Comparison of ENCODE assay signal across 10 cellular contexts in genomic region chr3:112499328-112499727, GRCh38. TPM values are rescaled to one million over a fixed set of nuclear protein-coding genes. Genes with fewer than 3 reads are reported as not detected.
DNase-seq lines count a peak whose midpoint lies in the region; ATAC-seq and TF ChIP-seq lines count a peak whose summit lies in the region.
"Had no signal": no experiment of that assay in that cellular context is flagged by ENCODE, and none has a peak within 500 bp of the region (broad histone marks: within the 10 kb centered on the region; RNA-seq: fewer than 3 reads in every experiment).

TSS of gene BTLA (minus strand) at chr3:112499472. CDS start at chr3:112499358, 114 bp downstream.

- no peak within 1 kb of the TSS for H3K27ac ChIP-seq in endodermal cell (ENCODE audit: low read depth, low read length)
- no peak within 1 kb of the TSS for H3K27ac ChIP-seq in GM23248
- no peak within 1 kb of the TSS for H3K27ac ChIP-seq in uterus

- H3K4me2 ChIP-seq in GM23248 (ENCODE audit: unreplicated experiment), result no peak within 1 kb of the TSS

- H3K4me3 Mint-ChIP-seq in activated naive CD8-positive, alpha-beta T cell treated with anti-CD3 and anti-CD28 coated beads for 36 hours, result peak within 1 kb of the TSS; percentile 99
- no peak within 1 kb of the TSS for H3K4me3 Mint-ChIP-seq in endodermal cell

- peak within 1 kb of the TSS; percentile 98 for H3K27ac Mint-ChIP-seq in activated naive CD8-positive, alpha-beta T cell treated with anti-CD3 and anti-CD28 coated beads for 36 hours
- no peak within 1 kb of the TSS for H3K27ac Mint-ChIP-seq in endodermal cell

- in situ Hi-C loops in GM23248 (cut with MboI), result no loop called here

- no peak within 1 kb of the TSS for H2AFZ ChIP-seq in GM23248

- H3K4me3 ChIP-seq in GM12875 (ENCODE audit: low read depth, low read length), result peak within 1 kb of the TSS; percentile 65
- no peak within 1 kb of the TSS for H3K4me3 ChIP-seq in endodermal cell (ENCODE audit: low read length)
- H3K4me3 ChIP-seq in GM23248, result no peak within 1 kb of the TSS
- no peak within 1 kb of the TSS for H3K4me3 ChIP-seq in uterus

- no peaks in the 10 kb centered on the region for H3K9me2 ChIP-seq in GM23248 (ENCODE audit: insufficient read depth)

- no peak for TF ChIP-seq POLR2A in uterus (IDR thresholded peaks at IDR 0.05)

- H3K27me3 Mint-ChIP-seq in activated naive CD8-positive, alpha-beta T cell treated with anti-CD3 and anti-CD28 coated beads for 36 hours, result no peaks in the 10 kb centered on the region
- H3K27me3 Mint-ChIP-seq in endodermal cell (ENCODE audit: insufficient read depth), result no peaks in the 10 kb centered on the region

- H3F3A ChIP-seq in GM23248 (ENCODE audit: insufficient read depth), result no peaks in the 10 kb centered on the region

- intact Hi-C loops in uterus (cut with DNase I; ENCODE audit: low total_unique reads), result no loop called here

- DNase-seq in activated naive CD8-positive, alpha-beta T cell treated with anti-CD3 and anti-CD28 coated beads for 36 hours, result no peak
- DNase-seq in endodermal cell (no peak), GM23248 (no peak), uterus (no peak), retina (no peak)
- DNase-seq: trophoblast cell had no signal

- 83 to 95% methylated on average over 2 to 4 of the region's 4 CpGs for WGBS in endodermal cell (ENCODE audit: insufficient coverage in 1 of 2, insufficient read length in 1 of 2), 2 experiments
- WGBS in GM23248 (ENCODE audit: low coverage in 1 of 2, low lambda C conversion rate in 2 of 2, missing lambda C conversion rate in 2 of 2), 2 experiments, result 23 to 24% methylated on average over 4 of the region's 4 CpGs

- peaks cover 39% of the 10 kb centered on the region for H3K36me3 Mint-ChIP-seq in activated naive CD8-positive, alpha-beta T cell treated with anti-CD3 and anti-CD28 coated beads for 36 hours
- peaks cover 3% of the 10 kb centered on the region for H3K36me3 Mint-ChIP-seq in endodermal cell (ENCODE audit: low read depth)

- H3K4me1 ChIP-seq in endodermal cell (ENCODE audit: control insufficient read depth, insufficient read depth, low read length) (no peaks in the 10 kb centered on the region), GM23248 (ENCODE audit: insufficient read depth) (no peaks in the 10 kb centered on the region), uterus (no peaks in the 10 kb centered on the region)

- peaks cover 56% of the 10 kb centered on the region for H3K4me1 Mint-ChIP-seq in activated naive CD8-positive, alpha-beta T cell treated with anti-CD3 and anti-CD28 coated beads for 36 hours
- no peaks in the 10 kb centered on the region for H3K4me1 Mint-ChIP-seq in endodermal cell

- no peak for TF ChIP-seq CTCF in GM12875 (IDR thresholded peaks at IDR 0.05; ENCODE audit: borderline replicate concordance, insufficient read depth, low read depth, low read length)
- no peak for TF ChIP-seq CTCF in endodermal cell (conservative IDR thresholded peaks at IDR 0.05)
- no peak for TF ChIP-seq CTCF in uterus (IDR thresholded peaks at IDR 0.05)

- no peaks in the 10 kb centered on the region for H3K79me2 ChIP-seq in GM23248 (ENCODE audit: insufficient read depth)

- H3K9ac ChIP-seq in endodermal cell (ENCODE audit: extremely low read depth, low read length, poor library complexity, severe bottlenecking), result no peak within 1 kb of the TSS
- no peak within 1 kb of the TSS for H3K9ac ChIP-seq in GM23248

- H3K36me3 ChIP-seq in endodermal cell (ENCODE audit: control insufficient read depth, insufficient read depth, low read length) (no peaks in the 10 kb centered on the region), GM23248 (ENCODE audit: low read depth) (no peaks in the 10 kb centered on the region), uterus (no peaks in the 10 kb centered on the region)

- H3K9me3 ChIP-seq in endodermal cell (ENCODE audit: control insufficient read depth, low read length) (no peaks in the 10 kb centered on the region), GM23248 (ENCODE audit: low read depth) (no peaks in the 10 kb centered on the region), uterus (no peaks in the 10 kb centered on the region)

- H4K20me1 ChIP-seq in GM23248 (ENCODE audit: insufficient read depth), result no peaks in the 10 kb centered on the region

- peak; percentile 59 for ATAC-seq in GM19438 (IDR thresholded peaks at IDR 0.05; ENCODE audit: low read depth, unreplicated experiment)
- peak; percentile 66 for ATAC-seq in HG03196 (IDR thresholded peaks at IDR 0.05; ENCODE audit: unreplicated experiment)

- H3K9me3 Mint-ChIP-seq in activated naive CD8-positive, alpha-beta T cell treated with anti-CD3 and anti-CD28 coated beads for 36 hours, result peaks cover 3% of the 10 kb centered on the region
- H3K9me3 Mint-ChIP-seq in endodermal cell, result peaks cover 3% of the 10 kb centered on the region

- H3K27me3 ChIP-seq in endodermal cell (ENCODE audit: control insufficient read depth, insufficient read depth, low read length, poor library complexity, severe bottlenecking), result no peaks in the 10 kb centered on the region
- H3K27me3 ChIP-seq in GM23248 (replicated peaks; ENCODE audit: insufficient read depth), result peaks cover 8% of the 10 kb centered on the region
- H3K27me3 ChIP-seq in uterus, result no peaks in the 10 kb centered on the region

RNA-seq across cellular contexts. Expression of gene BTLA, which starts in this region (rescaled TPM):
- total RNA-seq in activated naive CD8-positive, alpha-beta T cell treated with anti-CD3 and anti-CD28 coated beads for 36 hours, result 10 to 100 TPM; 34.1 to 41.2 TPM
- total RNA-seq in endodermal cell, result not detected
- not detected for polyA plus RNA-seq in endodermal cell (2013, experiment 1 of 2)
- polyA plus RNA-seq in endodermal cell (2013, experiment 2 of 2), result not detected
- total RNA-seq in GM23248 (2014; rRNA removed; shearing (Covaris generic)), result not detected in 2 replicates
- 0.38 TPM in 1 of 2 replicates, not detected in the other for polyA plus RNA-seq in GM23248 (2016; fragmentation: Nextera tagmentation; extraction: Ambion mirVana)
- under 1 TPM in 2 of 4 donors, not detected in 2; 0.62 to 0.70 TPM for total RNA-seq in uterus
- polyA plus RNA-seq: neural cell had no signal

Comparison
In these comparisons a context has a peak if more than half of its experiments do, and no peak if none do; other contexts are left out.
1. RNA of gene BTLA (total RNA-seq): 34.1 to 41.2 TPM in activated naive CD8-positive, alpha-beta T cell treated with anti-CD3 and anti-CD28 coated beads for 36 hours; 0.62 to 0.70 TPM in uterus, not detected in endodermal cell and not detected in GM23248; every median in the first group is over 10 times any median in the second.